ENCODE assay signal across 8 cellular contexts in the genomic region with DNA sequence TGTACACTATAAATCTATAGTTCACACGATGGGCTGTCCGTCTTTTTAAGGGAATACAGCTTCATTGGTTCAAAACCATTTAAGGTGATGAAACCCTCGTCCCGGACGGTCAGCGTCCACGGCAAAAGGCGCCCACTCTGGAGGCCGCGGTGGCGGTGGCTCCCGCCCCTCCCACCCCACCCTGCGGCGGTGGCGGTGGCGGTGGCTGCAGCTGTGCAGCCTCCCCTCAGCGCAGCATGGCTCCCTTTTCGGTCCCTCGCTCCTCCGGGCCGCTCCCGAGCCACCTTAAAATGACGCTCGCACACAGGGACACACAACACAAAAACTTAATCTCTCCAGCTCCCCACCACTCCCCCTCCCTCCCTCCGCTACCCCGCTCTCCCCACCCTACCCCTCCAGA.
"Had no signal": no experiment of that assay in that cellular context is flagged by ENCODE, and none has a peak within 500 bp of the region (broad histone marks: within the 10 kb centered on the region; RNA-seq: fewer than 3 reads in every experiment).

No MANE protein-coding gene starts in this region.

- FAIRE-seq: H54, HepG2 had no signal

- H3K9me3 ChIP-seq: HAP-1 had no signal

- H3K4me3 ChIP-seq: GM23248, HAP-1 had no signal

- H3K9ac ChIP-seq: GM23248 had no signal

- H2AFZ ChIP-seq: GM23248 had no signal

- DNase-seq: GM23248, GOT3, HFFc6, KG1 had no signal

- H3K36me3 ChIP-seq: HAP-1 had no signal

- H3K27ac ChIP-seq: GM23248, HL-60 had no signal
